In genomic region chr11:34311126-34311525, GRCh38 we compare ENCODE assay signal across 18 cellular contexts. TPM values are rescaled to one million over a fixed set of nuclear protein-coding genes. Genes with fewer than 3 reads are reported as not detected.
DNase-seq lines count a peak whose midpoint lies in the region; ATAC-seq and TF ChIP-seq lines count a peak whose summit lies in the region.
"Had no signal": no experiment of that assay in that cellular context is flagged by ENCODE, and none has a peak within 500 bp of the region (broad histone marks: within the 10 kb centered on the region; RNA-seq: fewer than 3 reads in every experiment).

No MANE protein-coding gene starts in this region.

- H3K36me3 ChIP-seq in gastroesophageal sphincter (no peaks in the 10 kb centered on the region), skeletal muscle tissue (ENCODE audit: control insufficient read depth in 3 of 3, insufficient read depth in 3 of 3, low read length in 3 of 3) (no peaks in the 10 kb centered on the region), body of pancreas (replicated peaks in 1 of 2; ENCODE audit: insufficient read depth in 1 of 2, low read depth in 2 of 2) (no peaks in the 10 kb centered on the region)
- H3K36me3 ChIP-seq: BLaER1 treated with 17β-estradiol and CSF1 and Interleukin-3, amounts not matched to agents 10 nM and 100 nM had no signal

- 36 to 50% methylated on average over 1 to 2 of the region's 4 CpGs for WGBS in gastroesophageal sphincter (ENCODE audit: low coverage in 1 of 2), 2 donors
- 65% methylated on average over 4 of the region's 4 CpGs for WGBS in right cardiac atrium
- WGBS in body of pancreas, 2 donors = 80 to 82% methylated on average over 4 of the region's 4 CpGs

- TF ChIP-seq POLR2A in gastroesophageal sphincter (IDR thresholded peaks at IDR 0.05) (no peak), body of pancreas (IDR thresholded peaks at IDR 0.05) (no peak)

- ATAC-seq in gastroesophageal sphincter (peak; percentile 45), right cardiac atrium (peak; percentile 87 to 90), body of pancreas (no peak), GM19035 (IDR thresholded peaks at IDR 0.05; ENCODE audit: unreplicated experiment) (no peak)
- ATAC-seq: HCT116, K562, Panc1 had no signal

- intact Hi-C loops in right cardiac atrium (cut with DNase I) (loop anchor here in 1 of 4 donors (5.0 kb wide), 1 partner anchor 46 kb away; the partner anchor contains the start of gene ABTB2), body of pancreas (cut with DNase I) (no loop called here)

- H3K27ac ChIP-seq in gastroesophageal sphincter (peak overlapping the region; percentile 6 to 65 (median 38)), right cardiac atrium (ENCODE audit: low read length) (peak overlapping the region; percentile 62), skeletal muscle tissue (ENCODE audit: low read depth, low read length) (peak overlapping the region; percentile 94), body of pancreas (no peak overlapping the region)
- H3K27ac ChIP-seq: BLaER1 treated with 17β-estradiol and CSF1 and Interleukin-3, amounts not matched to agents 10 nM and 100 nM had no signal

- peak overlapping the region; percentile 54 to 79 (median 60) for H3K9ac ChIP-seq in skeletal muscle tissue (ENCODE audit: low read depth in 1 of 3, low read length in 3 of 3)
- H3K9ac ChIP-seq: BLaER1 treated with 17β-estradiol and CSF1 and Interleukin-3, amounts not matched to agents 10 nM and 100 nM had no signal

- no peaks in the 10 kb centered on the region for H3K9me3 ChIP-seq in gastroesophageal sphincter
- no peaks in the 10 kb centered on the region for H3K9me3 ChIP-seq in right cardiac atrium (ENCODE audit: control insufficient read depth, low read length)
- no peaks in the 10 kb centered on the region for H3K9me3 ChIP-seq in skeletal muscle tissue (ENCODE audit: control insufficient read depth in 3 of 3, low read length in 3 of 3)
- no peaks in the 10 kb centered on the region for H3K9me3 ChIP-seq in body of pancreas
- H3K9me3 ChIP-seq: A549; BLaER1 treated with 17β-estradiol and CSF1 and Interleukin-3, amounts not matched to agents 10 nM and 100 nM had no signal

- H3K4me1 ChIP-seq in gastroesophageal sphincter = peaks cover 0 to 35% (median 3%) of the 10 kb centered on the region in 3 donors
- peaks cover 10% of the 10 kb centered on the region for H3K4me1 ChIP-seq in right cardiac atrium (ENCODE audit: control insufficient read depth, insufficient read depth, low read length)
- peaks cover 46 to 68% (median 49%) of the 10 kb centered on the region in 3 donors for H3K4me1 ChIP-seq in skeletal muscle tissue (ENCODE audit: control insufficient read depth in 3 of 3, insufficient read depth in 3 of 3, low read length in 3 of 3)
- no peaks in the 10 kb centered on the region for H3K4me1 ChIP-seq in body of pancreas

- DNase-seq in DMS79 treated with DMSO at 0.1 percent for 48 hours (lab: John Stamatoyannopoulos, UW) = peak; percentile 60
- peak in 2 of 3 donors; percentile 73 to 75 for DNase-seq in right cardiac atrium
- DNase-seq in activated effector memory CD4-positive, alpha-beta T cell treated with Interleukin-2 at 50 U/mL for 16 hours = no peak
- DNase-seq in body of pancreas = no peak
- DNase-seq: GF-D8, MV-4-11, NCI-H187 treated with DMSO at 0.1 percent for 48 hours, NCI-H510A, NCI-H774 had no signal

- no peak for TF ChIP-seq EP300 in gastroesophageal sphincter (IDR thresholded peaks at IDR 0.05)

- H3K4me3 ChIP-seq in gastroesophageal sphincter (no peak overlapping the region), right cardiac atrium (ENCODE audit: low read length) (no peak overlapping the region), skeletal muscle tissue (ENCODE audit: low read length in 3 of 3) (peak overlapping the region in 2 of 3 donors; percentile 4 to 53), body of pancreas (no peak overlapping the region)
- H3K4me3 ChIP-seq: A549; BLaER1 treated with 17β-estradiol and CSF1 and Interleukin-3, amounts not matched to agents 10 nM and 100 nM; GM23338; K562 had no signal

- TF ChIP-seq CTCF in gastroesophageal sphincter (IDR thresholded peaks at IDR 0.05) (no peak), body of pancreas (IDR thresholded peaks at IDR 0.05) (no peak)

- H3K27me3 ChIP-seq in gastroesophageal sphincter = no peaks in the 10 kb centered on the region
- no peaks in the 10 kb centered on the region for H3K27me3 ChIP-seq in right cardiac atrium (ENCODE audit: control insufficient read depth, insufficient read depth)
- H3K27me3 ChIP-seq in skeletal muscle tissue (ENCODE audit: control insufficient read depth in 3 of 3, insufficient read depth in 3 of 3, low read length in 3 of 3) = no peaks in the 10 kb centered on the region
- no peaks in the 10 kb centered on the region for H3K27me3 ChIP-seq in body of pancreas
- H3K27me3 ChIP-seq: BLaER1 treated with 17β-estradiol and CSF1 and Interleukin-3, amounts not matched to agents 10 nM and 100 nM had no signal

RNA-seq across cellular contexts. Expression of gene ABTB2, which starts 46.7 kb away (rescaled TPM):
- total RNA-seq in gastroesophageal sphincter (10 to 100 TPM in 1 of 4 donors, 1 to 10 TPM in 3; 4.1 to 11.0 (median 7.5) TPM), right cardiac atrium (10 to 100 TPM in 3 of 4 donors, 1 to 10 TPM in 1; 8.5 to 14.1 (median 12.4) TPM), skeletal muscle tissue (6.3 TPM), body of pancreas (1 to 10 TPM; 2.1 to 4.3 TPM)
- 3.7 TPM for polyA plus RNA-seq in right cardiac atrium

Comparison
In these comparisons a context has a peak if more than half of its experiments do, and no peak if none do; other contexts are left out.
1. DNase-seq: peak in DMS79 treated with DMSO at 0.1 percent for 48 hours (single experiment) and right cardiac atrium (2 of 3); none in activated effector memory CD4-positive, alpha-beta T cell treated with Interleukin-2 at 50 U/mL for 16 hours (single experiment) and body of pancreas (0 of 4).
2. ATAC-seq: peak in gastroesophageal sphincter (single experiment) and right cardiac atrium (2 of 2); none in body of pancreas (single experiment) and GM19035 (single experiment).
3. H3K27ac ChIP-seq: peak in gastroesophageal sphincter (4 of 4), right cardiac atrium (single experiment) and skeletal muscle tissue (single experiment); none in body of pancreas (0 of 4).
4. H3K4me3 ChIP-seq: peak in skeletal muscle tissue (2 of 3); none in gastroesophageal sphincter (0 of 2), right cardiac atrium (single experiment) and body of pancreas (0 of 2).